Comparison of ENCODE assay signal across 23 cellular contexts in the genomic region with DNA sequence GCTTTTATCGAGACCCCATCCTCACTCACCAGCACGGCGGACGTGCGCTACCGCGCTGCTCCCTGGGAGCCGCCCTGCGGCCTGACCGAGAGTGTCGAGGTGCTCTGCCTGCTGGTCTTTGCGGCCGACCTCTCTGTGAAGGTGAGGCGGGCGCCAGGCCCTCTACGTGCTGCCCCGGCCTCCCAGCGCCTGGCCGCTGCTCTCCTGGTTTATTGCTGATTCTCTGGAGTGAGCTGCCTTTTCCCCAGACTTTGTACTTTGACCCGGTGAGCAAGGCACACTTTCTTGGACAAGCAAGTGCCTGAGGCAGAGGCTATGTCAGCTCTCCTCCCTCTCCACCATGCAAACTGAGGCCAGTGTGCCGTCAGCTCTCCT. TPM values are rescaled to one million over a fixed set of nuclear protein-coding genes. Genes with fewer than 3 reads are reported as not detected.
DNase-seq lines count a peak whose midpoint lies in the region; ATAC-seq and TF ChIP-seq lines count a peak whose summit lies in the region.
"Had no signal": no experiment of that assay in that cellular context is flagged by ENCODE, and none has a peak within 500 bp of the region (broad histone marks: within the 10 kb centered on the region; RNA-seq: fewer than 3 reads in every experiment).

No MANE protein-coding gene starts in this region.

- H3K36me3 ChIP-seq in KMS-11 (ENCODE audit: insufficient read depth): no peaks in the 10 kb centered on the region
- no peaks in the 10 kb centered on the region for H3K36me3 ChIP-seq in neural progenitor cell

- H4K20me1 ChIP-seq in KMS-11 (ENCODE audit: insufficient read depth) (no peaks in the 10 kb centered on the region), neural progenitor cell (ENCODE audit: low read depth) (peaks cover 22% of the 10 kb centered on the region)

- H3K36me3 Mint-ChIP-seq in central memory CD8-positive, alpha-beta T cell (ENCODE audit: insufficient read depth): peaks cover 4% of the 10 kb centered on the region
- H3K36me3 Mint-ChIP-seq in naive B cell (peaks cover 0 to 7% of the 10 kb centered on the region in 2 donors), neural progenitor cell (no peaks in the 10 kb centered on the region)
- peaks cover 1% of the 10 kb centered on the region for H3K36me3 Mint-ChIP-seq in activated CD4-positive, alpha-beta T cell treated with anti-CD3 and anti-CD28 coated beads for 36 hours (ENCODE audit: low read depth)

- no peaks in the 10 kb centered on the region for H3K9me3 Mint-ChIP-seq in central memory CD8-positive, alpha-beta T cell
- H3K9me3 Mint-ChIP-seq in naive B cell (no peaks in the 10 kb centered on the region), neural progenitor cell (no peaks in the 10 kb centered on the region)
- H3K9me3 Mint-ChIP-seq in activated CD4-positive, alpha-beta T cell treated with anti-CD3 and anti-CD28 coated beads for 36 hours (ENCODE audit: low read depth): no peaks in the 10 kb centered on the region
- H3K9me3 Mint-ChIP-seq: activated naive CD8-positive, alpha-beta T cell treated with anti-CD3 and anti-CD28 coated beads, Interleukin-2, amount 50 U/mL, for 24 hours; T-cell had no signal

- H3K27ac ChIP-seq in KMS-11 (peak overlapping the region; percentile 83), temporal lobe (ENCODE audit: low read depth, low read length) (peak overlapping the region; percentile 14), neural progenitor cell (no peak overlapping the region)
- H3K27ac ChIP-seq: body of pancreas, lower lobe of right lung had no signal

- CTCF ChIA-PET in activated CD4-positive, alpha-beta T cell treated with anti-CD3 and anti-CD28 coated beads for 36 hours (lab: Charles Lee): no interaction called here

- H3K9me3 ChIP-seq in neural progenitor cell (ENCODE audit: low read depth): no peaks in the 10 kb centered on the region
- H3K9me3 ChIP-seq: body of pancreas, HAP-1, lower lobe of right lung had no signal

- peaks cover 8% of the 10 kb centered on the region; the same call in 1 of the 2 replicates for H3K79me2 ChIP-seq in KMS-11 (ENCODE audit: insufficient read depth, low read depth)
- H3K79me2 ChIP-seq in neural progenitor cell (ENCODE audit: low read depth): peaks cover 30% of the 10 kb centered on the region

- H3K9ac ChIP-seq in KMS-11: peak overlapping the region; percentile 51; the same call in 1 of the 2 replicates
- H3K9ac ChIP-seq in neural progenitor cell: no peak overlapping the region

- no peak for TF ChIP-seq CTCF in KMS-11 (conservative IDR thresholded peaks at IDR 0.05; ENCODE audit: low read depth, low read length)
- TF ChIP-seq CTCF in neural progenitor cell (IDR thresholded peaks at IDR 0.05): no peak

- no peak for DNase-seq in central memory CD8-positive, alpha-beta T cell (ENCODE audit: low spot score in 2 of 2)
- no peak for DNase-seq in naive B cell
- DNase-seq in neural progenitor cell (ENCODE audit: low spot score): no peak
- DNase-seq in dedifferentiated amniotic fluid mesenchymal stem cell (ENCODE audit: extremely low spot score): no peak
- DNase-seq in activated CD4-positive, alpha-beta T cell treated with anti-CD3 and anti-CD28 coated beads for 36 hours: no peak
- DNase-seq: activated CD4-positive, alpha-beta T cell treated with anti-CD3 and anti-CD28 coated beads for 48 hours; body of pancreas; cortex of kidney; hippocampal formation; lower lobe of right lung; NCI-H146; NCI-H2171 treated with DMSO at 0.1 percent for 48 hours; NCI-H526; SIG-M5; stimulated activated CD4-positive, alpha-beta T cell treated with anti-CD3 and anti-CD28 coated beads, Interleukin-2, amount 100 ng/mL, for 24 hours had no signal

- H3K4me3 ChIP-seq in KMS-11 (IDR thresholded peaks at IDR 0.05; ENCODE audit: insufficient read depth, low read depth, low read length) (no peak overlapping the region), neural progenitor cell (no peak overlapping the region)
- H3K4me3 ChIP-seq: body of pancreas, HAP-1, lower lobe of right lung had no signal

- H2AFZ ChIP-seq in KMS-11 (ENCODE audit: low read depth) (no peak overlapping the region), neural progenitor cell (replicated peaks) (no peak overlapping the region)

- H3K4me1 ChIP-seq in KMS-11 (ENCODE audit: low read depth, poor library complexity, severe bottlenecking) (peaks cover 69% of the 10 kb centered on the region), neural progenitor cell (peaks cover 5% of the 10 kb centered on the region)
- H3K4me1 ChIP-seq: HAP-1 had no signal

- POLR2A ChIA-PET in activated CD4-positive, alpha-beta T cell treated with anti-CD3 and anti-CD28 coated beads for 36 hours (lab: Charles Lee): no interaction called here

- H3K27me3 Mint-ChIP-seq in central memory CD8-positive, alpha-beta T cell: no peaks in the 10 kb centered on the region
- no peaks in the 10 kb centered on the region for H3K27me3 Mint-ChIP-seq in naive B cell
- no peaks in the 10 kb centered on the region for H3K27me3 Mint-ChIP-seq in neural progenitor cell (ENCODE audit: insufficient read depth, low read depth)
- no peaks in the 10 kb centered on the region for H3K27me3 Mint-ChIP-seq in activated CD4-positive, alpha-beta T cell treated with anti-CD3 and anti-CD28 coated beads for 36 hours
- H3K27me3 Mint-ChIP-seq: activated naive CD8-positive, alpha-beta T cell treated with anti-CD3 and anti-CD28 coated beads, Interleukin-2, amount 50 U/mL, for 24 hours; T-cell had no signal

- H3K27me3 ChIP-seq in KMS-11 (ENCODE audit: insufficient read depth, low read depth) (no peaks in the 10 kb centered on the region), neural progenitor cell (no peaks in the 10 kb centered on the region)
- H3K27me3 ChIP-seq: body of pancreas had no signal

- intact Hi-C loops in activated CD4-positive, alpha-beta T cell treated with anti-CD3 and anti-CD28 coated beads for 36 hours (cut with DNase I, micrococcal nuclease): no loop called here

- H3K4me2 ChIP-seq in KMS-11 (peak overlapping the region; percentile 88), neural progenitor cell (no peak overlapping the region)

- H3K4me3 Mint-ChIP-seq in central memory CD8-positive, alpha-beta T cell: no peak overlapping the region
- H3K4me3 Mint-ChIP-seq in naive B cell (peak overlapping the region in 1 of 8 donors; percentile 77), neural progenitor cell (no peak overlapping the region)
- H3K4me3 Mint-ChIP-seq in activated CD4-positive, alpha-beta T cell treated with anti-CD3 and anti-CD28 coated beads for 36 hours: no peak overlapping the region
- H3K4me3 Mint-ChIP-seq: T-cell had no signal

- H3F3A ChIP-seq in neural progenitor cell (ENCODE audit: low read depth): no peaks in the 10 kb centered on the region

- no peak for ATAC-seq in central memory CD8-positive, alpha-beta T cell (replicated peaks; ENCODE audit: extremely low read depth, poor library complexity, severe bottlenecking)
- ATAC-seq in naive B cell (ENCODE audit: low read depth in 2 of 2) (no peak), HG03571 (IDR thresholded peaks at IDR 0.05; ENCODE audit: unreplicated experiment) (no peak)
- no peak for ATAC-seq in activated CD4-positive, alpha-beta T cell treated with anti-CD3 and anti-CD28 coated beads for 36 hours
- ATAC-seq: body of pancreas had no signal

- H3K27ac Mint-ChIP-seq in central memory CD8-positive, alpha-beta T cell (ENCODE audit: low read depth): peak overlapping the region; percentile 66
- peak overlapping the region; percentile 81 to 99 (median 96) for H3K27ac Mint-ChIP-seq in naive B cell
- no peak overlapping the region for H3K27ac Mint-ChIP-seq in neural progenitor cell
- no peak overlapping the region for H3K27ac Mint-ChIP-seq in activated CD4-positive, alpha-beta T cell treated with anti-CD3 and anti-CD28 coated beads for 36 hours

- H3K4me1 Mint-ChIP-seq in central memory CD8-positive, alpha-beta T cell: peaks cover 18% of the 10 kb centered on the region
- H3K4me1 Mint-ChIP-seq in naive B cell: peaks cover 25 to 56% (median 42%) of the 10 kb centered on the region in 3 donors
- peaks cover 7% of the 10 kb centered on the region for H3K4me1 Mint-ChIP-seq in neural progenitor cell
- peaks cover 13% of the 10 kb centered on the region for H3K4me1 Mint-ChIP-seq in activated CD4-positive, alpha-beta T cell treated with anti-CD3 and anti-CD28 coated beads for 36 hours

RNA-seq across cellular contexts. Expression of gene TPCN2, which starts 6.5 kb away (rescaled TPM):
- 10 to 100 TPM in 1 of 6 donors, 1 to 10 TPM in 5; 4.8 to 12.5 (median 6.9) TPM for polyA plus RNA-seq in naive B cell (ENCODE audit: low read depth in 6 of 6)
- total RNA-seq in temporal lobe (5.2 TPM), neural progenitor cell (ENCODE audit: low replicate concordance) (7.2 and 10.9 TPM in 2 replicates)
- 10 to 100 TPM in 1 of 2 experiments, 1 to 10 TPM in 1; 7.4 to 10.4 TPM for total RNA-seq in activated CD4-positive, alpha-beta T cell treated with anti-CD3 and anti-CD28 coated beads for 36 hours

RNA-seq across cellular contexts. Expression of gene MRGPRF, which starts 42.2 kb away (rescaled TPM):
- not detected for polyA plus RNA-seq in naive B cell (ENCODE audit: low read depth in 6 of 6)
- total RNA-seq in temporal lobe: 1.2 TPM
- total RNA-seq in neural progenitor cell (ENCODE audit: low replicate concordance): 0.56 and 3.5 TPM in 2 replicates
- total RNA-seq in activated CD4-positive, alpha-beta T cell treated with anti-CD3 and anti-CD28 coated beads for 36 hours: not detected
- total RNA-seq: Daoy, MCF 10A, T-cell had no signal

Comparison
In these comparisons a context has a peak if more than half of its experiments do, and no peak if none do; other contexts are left out.
1. H3K27ac Mint-ChIP-seq: peak in central memory CD8-positive, alpha-beta T cell (single experiment) and naive B cell (6 of 6); none in neural progenitor cell (single experiment) and activated CD4-positive, alpha-beta T cell treated with anti-CD3 and anti-CD28 coated beads for 36 hours (single experiment).